1 cellular context compared by ENCODE assay signal in the genomic region with DNA sequence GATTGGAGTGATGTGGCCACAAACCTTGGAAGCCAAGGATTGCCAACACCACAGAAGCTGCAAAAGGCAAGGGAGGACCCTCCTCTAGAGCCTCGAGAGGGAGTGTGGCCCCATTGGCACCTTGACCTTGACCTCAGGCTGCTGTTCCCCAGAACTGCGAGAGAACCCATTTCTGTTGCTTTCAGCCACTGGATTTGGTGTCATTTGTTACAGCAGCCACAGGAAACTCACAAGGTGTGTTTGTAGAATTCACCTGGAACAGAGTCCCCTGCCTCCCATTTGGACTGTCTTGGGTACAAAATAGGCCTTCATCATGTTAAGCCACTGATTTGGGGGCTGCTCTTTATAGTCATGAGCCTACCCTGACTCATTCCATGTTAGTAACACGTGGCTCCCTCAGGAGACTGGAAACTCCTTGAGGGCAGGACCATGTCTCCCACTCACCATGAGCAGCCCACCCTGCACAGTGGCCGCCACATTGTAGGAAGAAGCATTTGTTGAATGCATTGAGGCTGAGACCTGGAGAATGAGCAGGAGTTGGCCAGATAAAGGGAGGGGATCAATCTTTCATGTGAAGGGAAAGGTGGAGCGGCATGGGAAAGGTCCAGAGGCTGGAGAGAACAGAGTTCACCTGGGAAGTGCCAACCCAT.
TF ChIP-seq lines count a peak whose summit lies in the region.

No MANE protein-coding gene starts in this region.

TF ChIP-seq in H1, 55 proteins besides CTCF, POLR2A, EP300 and RAD21:
- TF ChIP-seq PHF8 (conservative IDR thresholded peaks at IDR 0.05; ENCODE audit: low read depth, low read length) (no peak), ATF3 (IDR thresholded peaks at IDR 0.05; ENCODE audit: insufficient read depth, low read depth, low read length) (no peak), RBBP5 (IDR thresholded peaks at IDR 0.05; ENCODE audit: borderline replicate concordance, low read depth, low read length) (no peak), CTBP2 (IDR thresholded peaks at IDR 0.05; ENCODE audit: borderline replicate concordance, insufficient read depth, insufficient read length, low read length) (no peak), ZNF274 (IDR thresholded peaks at IDR 0.05; ENCODE audit: borderline replicate concordance, extremely low read depth, low read length) (no peak), BACH1 (IDR thresholded peaks at IDR 0.05; ENCODE audit: low read length) (no peak), EZH2 (IDR thresholded peaks at IDR 0.05; ENCODE audit: low read depth, low read length, severe bottlenecking) (no peak), CHD7 (IDR thresholded peaks at IDR 0.05; ENCODE audit: insufficient replicate concordance, low read length) (no peak), CHD1 (IDR thresholded peaks at IDR 0.05; ENCODE audit: low read depth, low read length) (no peak), JUND (IDR thresholded peaks at IDR 0.05; ENCODE audit: low read length) (no peak), SP4 (IDR thresholded peaks at IDR 0.05; ENCODE audit: low read length) (no peak), CREB1 (IDR thresholded peaks at IDR 0.05) (no peak), YY1 (IDR thresholded peaks at IDR 0.05; ENCODE audit: low read depth, low read length) (no peak), CEBPB (IDR thresholded peaks at IDR 0.05; ENCODE audit: low read depth, low read length) (no peak), CHD2 (IDR thresholded peaks at IDR 0.05; ENCODE audit: low read length) (no peak), HDAC2 (IDR thresholded peaks at IDR 0.05; ENCODE audit: borderline replicate concordance in 1 of 2, low read depth in 2 of 2, low read length in 2 of 2) (no peak), JUN (IDR thresholded peaks at IDR 0.05; ENCODE audit: low read depth, low read length) (no peak)
